In genomic region chr22:37904572-37905533, GRCh38 we compare ENCODE assay signal across 1 cellular context.
A peak's percentile ranks its signal among the peaks of the same experiment; 100 is the strongest.
TF ChIP-seq lines count a peak whose summit lies in the region.

No MANE protein-coding gene starts in this region.

TF ChIP-seq in H1, 55 proteins besides CTCF, POLR2A, EP300 and RAD21:
- TF ChIP-seq JUND (IDR thresholded peaks at IDR 0.05; ENCODE audit: low read length) (0 out of 2 replicates have a peak, but pooled peaks have one; percentile 19), EGR1 (IDR thresholded peaks at IDR 0.05; ENCODE audit: borderline replicate concordance, low read depth, low read length) (no peak), YY1 (IDR thresholded peaks at IDR 0.05; ENCODE audit: low read depth, low read length) (peak; percentile 30; the same call in 1 of the 2 replicates)
